In the genomic region with DNA sequence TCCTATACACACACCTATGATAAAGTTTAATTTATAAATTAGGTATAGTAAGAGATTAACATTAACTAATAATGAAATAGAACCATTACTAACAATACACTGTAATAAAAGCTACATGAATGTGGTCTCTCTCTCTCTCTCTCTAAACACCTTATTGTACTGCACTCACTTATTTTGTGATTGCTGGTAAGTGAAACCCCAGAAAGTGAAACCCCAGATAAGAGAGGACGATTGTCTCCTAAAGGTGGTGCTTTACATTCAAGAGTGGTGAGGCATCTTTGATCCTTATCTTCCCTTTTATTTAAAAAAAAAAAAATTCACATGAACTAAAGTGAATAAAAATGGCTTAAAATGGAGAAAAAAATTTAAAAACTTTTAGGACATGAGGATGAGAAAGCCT, we compare ENCODE assay signal across 11 cellular contexts.
DNase-seq lines count a peak whose midpoint lies in the region; ATAC-seq lines count a peak whose summit lies in the region.
"Had no signal": no experiment of that assay in that cellular context is flagged by ENCODE, and none has a peak within 500 bp of the region (broad histone marks: within the 10 kb centered on the region; RNA-seq: fewer than 3 reads in every experiment).

No MANE protein-coding gene starts in this region.

- no peak overlapping the region for H4K8ac ChIP-seq in mesenchymal stem cell (ENCODE audit: low read length)

- H3K23ac ChIP-seq in mesenchymal stem cell (ENCODE audit: low read length in 2 of 2), result no peak overlapping the region

- CTCF ChIA-PET in CD8-positive, alpha-beta memory T cell (lab: Charles Lee), result no interaction called here

- H4K91ac ChIP-seq in mesenchymal stem cell (ENCODE audit: low read length), result no peak overlapping the region

- no CpG with 5 or more reads among the region's 1 CpG for WGBS in mesenchymal stem cell

- DNase-seq in CD8-positive, alpha-beta memory T cell, result peak in 1 of 5 donors; percentile 22
- DNase-seq in T-helper 2 cell treated with Interferon-gamma antibody and Interleukin-4, amounts not matched to agents 5 μg/mL and 100 μg/mL, for 36 hours (ENCODE audit: low spot score), result no peak
- DNase-seq in mesenchymal stem cell (no peak), NCI-H2107 treated with DMSO at 0.1 percent for 48 hours (lab: John Stamatoyannopoulos, UW; ENCODE audit: unreplicated experiment) (no peak), left cardiac atrium (no peak)
- DNase-seq: left ventricle myocardium superior; NCI-H2171; NK-92 treated with Interleukin-12 subunit alpha and Interleukin-12 subunit beta, amount 100 ng/mL, for 24 hours had no signal

- H3K4me1 Mint-ChIP-seq in CD8-positive, alpha-beta memory T cell, result peaks cover 70 to 92% (median 81%) of the 10 kb centered on the region in 3 donors
- peaks cover 57% of the 10 kb centered on the region for H3K4me1 Mint-ChIP-seq in T-helper 2 cell treated with Interferon-gamma antibody and Interleukin-4, amounts not matched to agents 5 μg/mL and 100 μg/mL, for 36 hours (ENCODE audit: low read depth)

- H2BK5ac ChIP-seq in mesenchymal stem cell (ENCODE audit: low read depth, low read length, poor library complexity, severe bottlenecking), result no peak overlapping the region

- no peaks in the 10 kb centered on the region for H3K9me3 ChIP-seq in CD8-positive, alpha-beta memory T cell (ENCODE audit: low read length)
- H3K9me3 ChIP-seq in mesenchymal stem cell (ENCODE audit: control insufficient read depth, low read length), result no peaks in the 10 kb centered on the region

- H2BK120ac ChIP-seq in mesenchymal stem cell (ENCODE audit: low read depth, low read length), result no peak overlapping the region

- intact Hi-C loops in left cardiac atrium (cut with DNase I), result no loop called here

- H3K4me1 ChIP-seq in CD8-positive, alpha-beta memory T cell (ENCODE audit: insufficient read depth, low read length), result peaks cover 60% of the 10 kb centered on the region
- H3K4me1 ChIP-seq in mesenchymal stem cell (ENCODE audit: control insufficient read depth, insufficient read depth, low read depth, low read length), result peaks cover 4% of the 10 kb centered on the region

- peak; percentile 56 for ATAC-seq in GM21390 (IDR thresholded peaks at IDR 0.05; ENCODE audit: unreplicated experiment)
- ATAC-seq in left cardiac atrium, result no peak
- ATAC-seq in GM18907 (IDR thresholded peaks at IDR 0.05; ENCODE audit: unreplicated experiment), result no peak
- ATAC-seq: HepG2, left ventricle myocardium superior had no signal

- H3K27ac Mint-ChIP-seq in CD8-positive, alpha-beta memory T cell, result peak overlapping the region in 4 of 8 donors; percentile 18 to 69 (median 44)
- peak overlapping the region; percentile 38 for H3K27ac Mint-ChIP-seq in T-helper 2 cell treated with Interferon-gamma antibody and Interleukin-4, amounts not matched to agents 5 μg/mL and 100 μg/mL, for 36 hours

- H3K4me3 ChIP-seq in CD8-positive, alpha-beta memory T cell (ENCODE audit: low read length), result no peak overlapping the region
- no peak overlapping the region for H3K4me3 ChIP-seq in mesenchymal stem cell (ENCODE audit: insufficient read depth in 1 of 2, low read depth in 1 of 2, low read length in 2 of 2)

- H3K36me3 ChIP-seq in CD8-positive, alpha-beta memory T cell (ENCODE audit: insufficient read depth, low read length), result peaks cover 6% of the 10 kb centered on the region
- H3K36me3 ChIP-seq in mesenchymal stem cell (ENCODE audit: control insufficient read depth in 1 of 2, insufficient read depth in 2 of 2, low read depth in 1 of 2, low read length in 2 of 2), result peaks cover 11 to 14% of the 10 kb centered on the region in 2 experiments

- no peak overlapping the region for H2BK12ac ChIP-seq in mesenchymal stem cell (ENCODE audit: low read length in 2 of 2)

- H3K4me3 Mint-ChIP-seq in CD8-positive, alpha-beta memory T cell, result peak overlapping the region in 5 of 7 donors; percentile 46 to 72 (median 57)
- H3K4me3 Mint-ChIP-seq in T-helper 2 cell treated with Interferon-gamma antibody and Interleukin-4, amounts not matched to agents 5 μg/mL and 100 μg/mL, for 36 hours, result peak overlapping the region; percentile 64

- no peak overlapping the region for H3K4ac ChIP-seq in mesenchymal stem cell (ENCODE audit: low read depth in 1 of 2, low read length in 2 of 2)

- no peak overlapping the region for H3K18ac ChIP-seq in mesenchymal stem cell (ENCODE audit: low read depth in 1 of 2, low read length in 2 of 2)

- no peaks in the 10 kb centered on the region for H3K27me3 ChIP-seq in CD8-positive, alpha-beta memory T cell (ENCODE audit: insufficient read depth, low read length, poor library complexity, severe bottlenecking)
- H3K27me3 ChIP-seq in mesenchymal stem cell (ENCODE audit: control insufficient read depth in 1 of 2, insufficient read depth in 1 of 2, low read length in 2 of 2), result no peaks in the 10 kb centered on the region

- no peak overlapping the region for H2BK15ac ChIP-seq in mesenchymal stem cell (ENCODE audit: low read depth, poor library complexity, severe bottlenecking)

- H3K27me3 Mint-ChIP-seq in CD8-positive, alpha-beta memory T cell, result no peaks in the 10 kb centered on the region
- peaks cover 7% of the 10 kb centered on the region for H3K27me3 Mint-ChIP-seq in T-helper 2 cell treated with Interferon-gamma antibody and Interleukin-4, amounts not matched to agents 5 μg/mL and 100 μg/mL, for 36 hours (ENCODE audit: low read depth)

- no peak overlapping the region for H2AFZ ChIP-seq in mesenchymal stem cell (ENCODE audit: low read depth, low read length)

- H3K14ac ChIP-seq in mesenchymal stem cell (ENCODE audit: low read length in 2 of 2), result no peak overlapping the region

- H2AK5ac ChIP-seq in mesenchymal stem cell (ENCODE audit: low read length, severe bottlenecking), result no peak overlapping the region

- H3K27ac ChIP-seq in CD8-positive, alpha-beta memory T cell (ENCODE audit: low read depth, low read length), result no peak overlapping the region
- H3K27ac ChIP-seq in mesenchymal stem cell (ENCODE audit: low read length, poor library complexity, severe bottlenecking), result no peak overlapping the region

- no peaks in the 10 kb centered on the region for H3K9me3 Mint-ChIP-seq in CD8-positive, alpha-beta memory T cell
- H3K9me3 Mint-ChIP-seq in T-helper 2 cell treated with Interferon-gamma antibody and Interleukin-4, amounts not matched to agents 5 μg/mL and 100 μg/mL, for 36 hours, result no peaks in the 10 kb centered on the region

- H3K79me1 ChIP-seq in mesenchymal stem cell (replicated peaks; ENCODE audit: low read length, poor library complexity, severe bottlenecking), result peaks cover 28% of the 10 kb centered on the region

- no peak overlapping the region for H3K4me2 ChIP-seq in mesenchymal stem cell (ENCODE audit: low read length, poor library complexity, severe bottlenecking)

- POLR2A ChIA-PET in CD8-positive, alpha-beta memory T cell (lab: Charles Lee), result interaction anchor here (0.6 kb wide), 1 partner anchor 54 kb away, joined by 7 read pairs; no protein-coding TSS in a partner anchor

- H3K9ac ChIP-seq in mesenchymal stem cell (ENCODE audit: low read length), result peak overlapping the region; percentile 4

- peaks cover 0 to 15% (median 9%) of the 10 kb centered on the region in 3 donors for H3K36me3 Mint-ChIP-seq in CD8-positive, alpha-beta memory T cell
- H3K36me3 Mint-ChIP-seq in T-helper 2 cell treated with Interferon-gamma antibody and Interleukin-4, amounts not matched to agents 5 μg/mL and 100 μg/mL, for 36 hours (ENCODE audit: low read depth), result peaks cover 31% of the 10 kb centered on the region
